ENCODE assay signal across 7 cellular contexts in the genomic region with DNA sequence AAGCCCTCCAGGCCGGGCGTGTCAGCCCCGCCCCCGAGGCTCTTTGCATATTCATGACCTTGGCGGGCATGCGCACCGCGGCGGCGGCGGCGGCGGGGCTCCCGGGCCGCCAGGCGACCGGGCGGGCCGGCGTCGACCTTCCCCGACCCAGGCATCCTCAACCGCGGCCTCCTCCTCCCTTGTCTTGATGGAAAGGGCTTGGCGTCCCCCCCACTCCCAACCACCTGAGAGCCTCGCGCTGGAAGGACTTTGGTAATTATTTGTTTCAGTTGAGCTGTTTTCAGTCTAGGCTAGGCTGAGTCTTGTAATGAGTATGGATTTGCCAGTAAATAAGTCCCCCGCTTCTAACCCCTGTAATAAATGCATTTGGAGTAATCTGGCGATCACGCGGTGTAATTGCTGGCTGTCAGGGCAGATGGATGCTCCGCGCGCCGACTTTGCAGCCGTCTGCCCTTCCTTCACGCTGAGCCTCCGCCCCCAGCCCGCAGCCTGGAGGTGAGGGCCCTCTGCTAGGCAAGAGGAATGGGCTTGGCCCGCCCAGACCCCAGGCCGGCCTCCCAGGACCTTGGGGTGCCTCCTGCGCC. TPM values are rescaled to one million over a fixed set of nuclear protein-coding genes. Genes with fewer than 3 reads are reported as not detected.
DNase-seq lines count a peak whose midpoint lies in the region; ATAC-seq and TF ChIP-seq lines count a peak whose summit lies in the region.

No MANE protein-coding gene starts in this region.

- no peaks in the 10 kb centered on the region for H3K36me3 ChIP-seq in NT2/D1 (ENCODE audit: insufficient read depth, insufficient read length, low read length)
- H3K36me3 ChIP-seq in right atrium auricular region, result no peaks in the 10 kb centered on the region
- no peaks in the 10 kb centered on the region for H3K36me3 ChIP-seq in sigmoid colon

- H3K9me3 ChIP-seq in NT2/D1 (ENCODE audit: insufficient read depth, low read length), result no peaks in the 10 kb centered on the region
- no peaks in the 10 kb centered on the region for H3K9me3 ChIP-seq in right atrium auricular region
- no peaks in the 10 kb centered on the region for H3K9me3 ChIP-seq in sigmoid colon

- intact Hi-C loops in activated naive CD4-positive, alpha-beta T cell treated with anti-CD3 and anti-CD28 coated beads for 36 hours (cut with micrococcal nuclease), result no loop called here
- intact Hi-C loops in sigmoid colon (cut with DNase I), result no loop called here

- TF ChIP-seq CTCF in right atrium auricular region (IDR thresholded peaks at IDR 0.05) (no peak), sigmoid colon (IDR thresholded peaks at IDR 0.05) (no peak)

- H3K9me3 Mint-ChIP-seq in activated naive CD4-positive, alpha-beta T cell treated with anti-CD3 and anti-CD28 coated beads for 36 hours, result no peaks in the 10 kb centered on the region

- H3K27ac ChIP-seq in right atrium auricular region (no peak overlapping the region), sigmoid colon (peak overlapping the region in 1 of 4 donors; percentile 15)

- no peak for TF ChIP-seq POLR2A in sigmoid colon (IDR thresholded peaks at IDR 0.05)

- H3K4me1 Mint-ChIP-seq in activated naive CD4-positive, alpha-beta T cell treated with anti-CD3 and anti-CD28 coated beads for 36 hours (ENCODE audit: low read depth), result peaks cover 11% of the 10 kb centered on the region

- TF ChIP-seq EP300 in sigmoid colon (IDR thresholded peaks at IDR 0.05), result no peak

- H3K4me3 ChIP-seq in NT2/D1 (ENCODE audit: insufficient read length, low read depth) (peak overlapping the region; percentile 29), right atrium auricular region (peak overlapping the region; percentile 17 to 46), sigmoid colon (peak overlapping the region in 3 of 4 donors; percentile 26 to 47 (median 43))

- H3K27ac Mint-ChIP-seq in activated naive CD4-positive, alpha-beta T cell treated with anti-CD3 and anti-CD28 coated beads for 36 hours, result no peak overlapping the region

- 2% methylated on average over 42 of the region's 42 CpGs for WGBS in sigmoid colon, 2 donors

- H3K36me3 Mint-ChIP-seq in activated naive CD4-positive, alpha-beta T cell treated with anti-CD3 and anti-CD28 coated beads for 36 hours (ENCODE audit: low read depth), result no peaks in the 10 kb centered on the region

- H3K27me3 ChIP-seq in NT2/D1 (ENCODE audit: insufficient read depth, insufficient read length) (peaks cover 83% of the 10 kb centered on the region), right atrium auricular region (no peaks in the 10 kb centered on the region), sigmoid colon (no peaks in the 10 kb centered on the region)

- H3K4me1 ChIP-seq in NT2/D1 (ENCODE audit: insufficient read depth, insufficient read length) (peaks cover 11% of the 10 kb centered on the region), right atrium auricular region (peaks cover 0 to 45% of the 10 kb centered on the region in 2 donors), sigmoid colon (peaks cover 0 to 67% (median 41%) of the 10 kb centered on the region in 4 donors)

- DNase-seq in NT2/D1 (ENCODE audit: low read depth, low spot score) (peak; percentile 33), right atrium auricular region (ENCODE audit: low spot score) (no peak), sigmoid colon (no peak), A172 (ENCODE audit: low spot score) (no peak)
- peak; percentile 29 for DNase-seq in activated naive CD4-positive, alpha-beta T cell treated with anti-CD3 and anti-CD28 coated beads for 36 hours

- H3K27me3 Mint-ChIP-seq in activated naive CD4-positive, alpha-beta T cell treated with anti-CD3 and anti-CD28 coated beads for 36 hours (ENCODE audit: low read depth), result peaks cover 17% of the 10 kb centered on the region

- ATAC-seq in GM19324 (IDR thresholded peaks at IDR 0.05; ENCODE audit: low FRiP score, unreplicated experiment) (peak; percentile 43), HG02588 (IDR thresholded peaks at IDR 0.05; ENCODE audit: unreplicated experiment) (no peak)

- H3K9ac ChIP-seq in NT2/D1 (ENCODE audit: insufficient read length, low read depth), result peak overlapping the region; percentile 61

- CTCF ChIA-PET in activated naive CD4-positive, alpha-beta T cell treated with anti-CD3 and anti-CD28 coated beads for 36 hours (lab: Charles Lee), result no interaction called here

- peak overlapping the region; percentile 56 for H3K4me3 Mint-ChIP-seq in activated naive CD4-positive, alpha-beta T cell treated with anti-CD3 and anti-CD28 coated beads for 36 hours

RNA-seq across cellular contexts. Expression of gene FLRT1, which starts 25.2 kb away (rescaled TPM):
- total RNA-seq in activated naive CD4-positive, alpha-beta T cell treated with anti-CD3 and anti-CD28 coated beads for 36 hours, result under 1 TPM; 0.17 to 0.29 TPM
- total RNA-seq in right atrium auricular region, result 1 to 10 TPM in 1 of 2 donors, under 1 TPM in 1; 0.67 to 1.7 TPM
- 1 to 10 TPM in 3 of 4 donors, under 1 TPM in 1; 0.99 to 6.9 (median 3.1) TPM for total RNA-seq in sigmoid colon
- under 1 TPM in 1 of 3 donors, not detected in 2; 0.66 TPM for polyA plus RNA-seq in sigmoid colon
- not detected in 2 replicates for total RNA-seq in A172 (2014; rRNA removed; shearing (Covaris generic))

Comparison
In these comparisons a context has a peak if more than half of its experiments do, and no peak if none do; other contexts are left out.
1. DNase-seq: peak in NT2/D1 (single experiment) and activated naive CD4-positive, alpha-beta T cell treated with anti-CD3 and anti-CD28 coated beads for 36 hours (single experiment); none in right atrium auricular region (single experiment), sigmoid colon (single experiment) and A172 (single experiment).
2. Peak in every context shown above with its lines, with median percentiles within 50 percentile points of each other: H3K4me3 ChIP-seq.